In genomic region chr2:42741140-42741539, GRCh38 we compare ENCODE assay signal across 16 cellular contexts. TPM values are rescaled to one million over a fixed set of nuclear protein-coding genes. Genes with fewer than 3 reads are reported as not detected.
A peak's percentile ranks its signal among the peaks of the same experiment; 100 is the strongest.
DNase-seq lines count a peak whose midpoint lies in the region; ATAC-seq, FAIRE-seq and TF ChIP-seq lines count a peak whose summit lies in the region.
"Had no signal": no experiment of that assay in that cellular context is flagged by ENCODE, and none has a peak within 500 bp of the region (broad histone marks: within the 10 kb centered on the region; RNA-seq: fewer than 3 reads in every experiment).

No MANE protein-coding gene starts in this region.

- no peak for DNase-seq in GM19239 (ENCODE audit: insufficient read length, low spot score)
- DNase-seq in fibroblast of the aortic adventitia (ENCODE audit: low read depth), result peak; percentile 7
- peak; percentile 60 for DNase-seq in small intestine
- DNase-seq in SHP77 treated with DMSO at 0.1 percent for 48 hours (lab: John Stamatoyannopoulos, UW), result no peak
- DNase-seq in coronary artery (ENCODE audit: low spot score), result no peak
- DNase-seq: Calu3; CD4-positive, CD25-positive, alpha-beta regulatory T cell; DMS 273 treated with DMSO at 0.1 percent for 48 hours; GOT3; H9 had no signal

- H3K9me3 ChIP-seq in BLaER1, result peaks cover 44% of the 10 kb centered on the region
- H3K9me3 ChIP-seq in small intestine (ENCODE audit: control insufficient read depth, low read depth), result no peaks in the 10 kb centered on the region

- H3K36me3 ChIP-seq in BLaER1 (peaks cover 55% of the 10 kb centered on the region), small intestine (ENCODE audit: control insufficient read depth in 2 of 2, insufficient read depth in 2 of 2, low read length in 2 of 2) (peaks cover 0 to 7% of the 10 kb centered on the region in 2 donors)

- peak; percentile 31 for FAIRE-seq in GM19239 (lab: Jason Lieb, UNC)
- no peak for FAIRE-seq in small intestine (lab: Jason Lieb, UNC)
- FAIRE-seq: GM18507 had no signal

- no peaks in the 10 kb centered on the region for H4K20me1 ChIP-seq in BLaER1

- H3K27ac ChIP-seq in BLaER1 (0 out of 2 replicates have a peak overlapping the region, but pooled peaks have one; percentile 31), small intestine (ENCODE audit: low read depth in 1 of 2, low read length in 1 of 2) (no peak overlapping the region), coronary artery (no peak overlapping the region)

- H3K4me2 ChIP-seq in BLaER1, result peak overlapping the region; percentile 52

- H3K4me3 ChIP-seq in BLaER1, result no peak overlapping the region
- H3K4me3 ChIP-seq in fibroblast of the aortic adventitia (ENCODE audit: low read depth, low read length), result no peak overlapping the region
- H3K4me3 ChIP-seq in small intestine (ENCODE audit: low read depth in 1 of 2, low read length in 2 of 2), result no peak overlapping the region
- no peak overlapping the region for H3K4me3 ChIP-seq in coronary artery

- H3K27me3 ChIP-seq in BLaER1 (no peaks in the 10 kb centered on the region), small intestine (ENCODE audit: control insufficient read depth in 2 of 2, insufficient read depth in 2 of 2, low read length in 2 of 2) (no peaks in the 10 kb centered on the region)

- no peak for TF ChIP-seq CTCF in fibroblast of the aortic adventitia (IDR thresholded peaks at IDR 0.05; ENCODE audit: insufficient read depth, low read length)
- no peak for TF ChIP-seq CTCF in coronary artery (IDR thresholded peaks at IDR 0.05)

- WGBS in small intestine, 3 donors, result 53 to 76% (median 55%) methylated on average over 3 of the region's 3 CpGs

- H3K9ac ChIP-seq in BLaER1, result no peak overlapping the region

- H3K4me1 ChIP-seq in BLaER1 (peaks cover 13% of the 10 kb centered on the region), small intestine (ENCODE audit: control insufficient read depth in 2 of 2, insufficient read depth in 1 of 2, low read depth in 1 of 2, low read length in 1 of 2) (no peaks in the 10 kb centered on the region)

- no peak for ATAC-seq in HG02970 (IDR thresholded peaks at IDR 0.05; ENCODE audit: low FRiP score, unreplicated experiment)

RNA-seq across cellular contexts. Expression of gene OXER1, which starts 22.8 kb away (rescaled TPM):
- total RNA-seq in fibroblast of the aortic adventitia (ENCODE audit: low replicate concordance), result 0.27 TPM in 1 of 2 replicates, not detected in the other
- 10 to 100 TPM in 2 of 3 donors, 1 to 10 TPM in 1; 6.4 to 40.3 (median 10.8) TPM for polyA plus RNA-seq in small intestine
- total RNA-seq: CD4-positive, CD25-positive, alpha-beta regulatory T cell; Daoy; HT1080 had no signal
- polyA plus RNA-seq: BJ had no signal

RNA-seq across cellular contexts. Expression of gene HAAO, which starts 51.2 kb away (rescaled TPM):
- total RNA-seq in fibroblast of the aortic adventitia (ENCODE audit: low replicate concordance), result 0.90 and 5.4 TPM in 2 replicates
- 100 to 1,000 TPM in 1 of 3 donors, 10 to 100 TPM in 2; 23.8 to 147 (median 27.6) TPM for polyA plus RNA-seq in small intestine
- total RNA-seq: CD4-positive, CD25-positive, alpha-beta regulatory T cell; Daoy; HT1080 had no signal

Comparison
In these comparisons a context has a peak if more than half of its experiments do, and no peak if none do; other contexts are left out.
1. DNase-seq: peak in fibroblast of the aortic adventitia (single experiment) and small intestine (single experiment); none in GM19239 (single experiment), SHP77 treated with DMSO at 0.1 percent for 48 hours (single experiment) and coronary artery (single experiment).